13 cellular contexts compared by ENCODE assay signal in genomic region chr18:9946831-9947230, GRCh38.
"Had no signal": no experiment of that assay in that cellular context is flagged by ENCODE, and none has a peak within 500 bp of the region (broad histone marks: within the 10 kb centered on the region; RNA-seq: fewer than 3 reads in every experiment).

No MANE protein-coding gene starts in this region.

- H3K4me1 ChIP-seq: uterus had no signal

- ATAC-seq: heart left ventricle, psoas muscle had no signal

- FAIRE-seq: colon, frontal cortex had no signal

- DNase-seq: heart left ventricle; hippocampal formation; mucosa of descending colon; naive thymus-derived CD8-positive, alpha-beta T cell; psoas muscle; sigmoid colon; stimulated activated CD4-positive, alpha-beta T cell treated with anti-CD3 and anti-CD28 coated beads, Interleukin-12 subunit alpha, Interleukin-12 subunit beta, amount 100 ng/mL, for 4 hours; stimulated activated naive CD4-positive, alpha-beta T cell; uterus had no signal

- H3K27ac ChIP-seq: heart left ventricle, neutrophil, psoas muscle, sigmoid colon, skin epidermis, uterus had no signal

- H3K4me3 ChIP-seq: heart left ventricle, mucosa of descending colon, psoas muscle, sigmoid colon, skin epidermis, uterus had no signal

- H3K27me3 ChIP-seq: heart left ventricle, neutrophil, sigmoid colon, uterus had no signal

- H3K9me3 ChIP-seq: heart left ventricle, mucosa of descending colon, neutrophil, psoas muscle, sigmoid colon, uterus had no signal
